18 cellular contexts compared by ENCODE assay signal in the genomic region with DNA sequence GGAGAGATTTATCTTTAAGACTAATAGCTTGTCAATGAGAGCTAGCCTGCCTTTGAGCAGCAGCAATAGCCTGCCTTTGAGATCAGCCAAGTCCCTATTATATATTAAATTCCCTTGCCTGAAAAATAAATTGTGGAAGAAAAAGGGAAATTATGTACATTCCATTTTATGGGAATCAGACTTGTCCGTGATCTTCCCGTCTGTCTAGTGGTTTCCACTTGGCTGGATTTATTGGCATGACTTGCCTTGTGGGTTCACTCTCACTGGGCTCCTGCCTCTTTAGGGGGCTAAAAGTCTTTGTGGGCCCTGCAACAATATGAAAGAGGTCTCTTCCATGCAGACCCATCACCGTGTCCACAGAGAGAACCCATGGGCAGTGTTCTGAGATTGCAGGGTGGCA.
DNase-seq lines count a peak whose midpoint lies in the region; ATAC-seq, FAIRE-seq and TF ChIP-seq lines count a peak whose summit lies in the region.
"Had no signal": no experiment of that assay in that cellular context is flagged by ENCODE, and none has a peak within 500 bp of the region (broad histone marks: within the 10 kb centered on the region; RNA-seq: fewer than 3 reads in every experiment).

No MANE protein-coding gene starts in this region.

- H3K4me1 ChIP-seq in astrocyte (ENCODE audit: insufficient read depth, low read length) (no peaks in the 10 kb centered on the region), colonic mucosa (peaks cover 4% of the 10 kb centered on the region)

- intact Hi-C loops in colonic mucosa (cut with DNase I) = loop anchor here (5.0 kb wide), 1 partner anchor 320 kb away; no protein-coding TSS in a partner anchor

- H3K27me3 Mint-ChIP-seq in astrocyte (ENCODE audit: low read depth, unreplicated experiment) = no peaks in the 10 kb centered on the region

- no peak overlapping the region for H3K4me3 Mint-ChIP-seq in astrocyte (ENCODE audit: unreplicated experiment)
- H3K4me3 Mint-ChIP-seq: H9 had no signal

- H3K79me2 ChIP-seq in astrocyte (ENCODE audit: insufficient read depth, low read length) = no peaks in the 10 kb centered on the region

- no peaks in the 10 kb centered on the region for H3K36me3 ChIP-seq in astrocyte (ENCODE audit: insufficient read depth, low read length)
- no peaks in the 10 kb centered on the region for H3K36me3 ChIP-seq in colonic mucosa

- H3K9ac ChIP-seq in astrocyte (ENCODE audit: low read length) (no peak overlapping the region), colonic mucosa (ENCODE audit: low read depth in 2 of 2, low read length in 2 of 2) (no peak overlapping the region)
- H3K9ac ChIP-seq: BLaER1 treated with 17β-estradiol and CSF1 and Interleukin-3, amounts not matched to agents 10 nM and 100 nM had no signal

- no peak overlapping the region for H3K27ac Mint-ChIP-seq in astrocyte (ENCODE audit: unreplicated experiment)

- DNase-seq in DMS 273 (lab: John Stamatoyannopoulos, UW; ENCODE audit: unreplicated experiment) = peak; percentile 25
- DNase-seq in DMS 273 treated with DMSO at 0.1 percent for 48 hours (lab: John Stamatoyannopoulos, UW) = no peak
- DNase-seq in astrocyte (ENCODE audit: low read depth) = peak; percentile 53
- DNase-seq in kidney tubule cell (ENCODE audit: low spot score) = peak; percentile 31
- no peak for DNase-seq in NCI-H1417 treated with DMSO at 0.1 percent for 48 hours (lab: John Stamatoyannopoulos, UW)
- no peak for DNase-seq in NCI-H446 treated with DMSO at 0.1 percent for 48 hours (lab: John Stamatoyannopoulos, UW)
- DNase-seq in colonic mucosa = no peak
- DNase-seq: EL, H9, NCI-H1436, NCI-H2029, NCI-H2171, NCI-H446, NCI-H774, PC-3 had no signal

- no peaks in the 10 kb centered on the region for H4K20me1 ChIP-seq in astrocyte (ENCODE audit: insufficient read depth, low read length)

- H3K9me3 ChIP-seq in astrocyte (ENCODE audit: insufficient read depth, low read depth, low read length) = no peaks in the 10 kb centered on the region
- no peaks in the 10 kb centered on the region for H3K9me3 ChIP-seq in colonic mucosa
- H3K9me3 ChIP-seq: BLaER1 treated with 17β-estradiol and CSF1 and Interleukin-3, amounts not matched to agents 10 nM and 100 nM had no signal

- no peak overlapping the region for H3K4me3 ChIP-seq in astrocyte (ENCODE audit: insufficient read depth, low read depth, low read length)
- H3K4me3 ChIP-seq in colonic mucosa = no peak overlapping the region
- H3K4me3 ChIP-seq: BLaER1 treated with 17β-estradiol and CSF1 and Interleukin-3, amounts not matched to agents 10 nM and 100 nM had no signal

- H3K9me3 Mint-ChIP-seq in astrocyte (ENCODE audit: unreplicated experiment) = no peaks in the 10 kb centered on the region
- H3K9me3 Mint-ChIP-seq: H9 had no signal

- FAIRE-seq in astrocyte (lab: Jason Lieb, UNC) = no peak

- no peak overlapping the region for H3K4me2 ChIP-seq in astrocyte (ENCODE audit: low read length)
- H3K4me2 ChIP-seq: BLaER1 treated with 17β-estradiol and CSF1 and Interleukin-3, amounts not matched to agents 10 nM and 100 nM had no signal

- H3K4me1 Mint-ChIP-seq in astrocyte (ENCODE audit: low read depth, unreplicated experiment) = peaks cover 2% of the 10 kb centered on the region

- no peak for TF ChIP-seq CTCF in astrocyte (IDR thresholded peaks at IDR 0.05; ENCODE audit: insufficient read depth, low read depth, low read length)
- TF ChIP-seq CTCF in colonic mucosa (IDR thresholded peaks at IDR 0.05) = no peak

- H3K27me3 ChIP-seq in astrocyte (ENCODE audit: insufficient read depth, low read length) (no peaks in the 10 kb centered on the region), colonic mucosa (no peaks in the 10 kb centered on the region)
- H3K27me3 ChIP-seq: BLaER1 treated with 17β-estradiol and CSF1 and Interleukin-3, amounts not matched to agents 10 nM and 100 nM had no signal

- no peak for ATAC-seq in GM21737 (IDR thresholded peaks at IDR 0.05; ENCODE audit: unreplicated experiment)
- ATAC-seq: PC-3 had no signal

- peaks cover 6% of the 10 kb centered on the region for H3K36me3 Mint-ChIP-seq in astrocyte (ENCODE audit: low read depth, unreplicated experiment)

- H3K27ac ChIP-seq in astrocyte (ENCODE audit: low read depth, low read length) = no peak overlapping the region
- no peak overlapping the region for H3K27ac ChIP-seq in colonic mucosa
- H3K27ac ChIP-seq: 22Rv1; BLaER1 treated with 17β-estradiol and CSF1 and Interleukin-3, amounts not matched to agents 10 nM and 100 nM had no signal

- no peak overlapping the region for H2AFZ ChIP-seq in astrocyte (ENCODE audit: low read depth, low read length)

Comparison
In these comparisons a context has a peak if more than half of its experiments do, and no peak if none do; other contexts are left out.
1. DNase-seq: peak in DMS 273 (single experiment), astrocyte (single experiment) and kidney tubule cell (single experiment); none in DMS 273 treated with DMSO at 0.1 percent for 48 hours (single experiment), NCI-H1417 treated with DMSO at 0.1 percent for 48 hours (single experiment), NCI-H446 treated with DMSO at 0.1 percent for 48 hours (single experiment) and colonic mucosa (single experiment).